Comparison of ENCODE assay signal across 8 cellular contexts in the genomic region with DNA sequence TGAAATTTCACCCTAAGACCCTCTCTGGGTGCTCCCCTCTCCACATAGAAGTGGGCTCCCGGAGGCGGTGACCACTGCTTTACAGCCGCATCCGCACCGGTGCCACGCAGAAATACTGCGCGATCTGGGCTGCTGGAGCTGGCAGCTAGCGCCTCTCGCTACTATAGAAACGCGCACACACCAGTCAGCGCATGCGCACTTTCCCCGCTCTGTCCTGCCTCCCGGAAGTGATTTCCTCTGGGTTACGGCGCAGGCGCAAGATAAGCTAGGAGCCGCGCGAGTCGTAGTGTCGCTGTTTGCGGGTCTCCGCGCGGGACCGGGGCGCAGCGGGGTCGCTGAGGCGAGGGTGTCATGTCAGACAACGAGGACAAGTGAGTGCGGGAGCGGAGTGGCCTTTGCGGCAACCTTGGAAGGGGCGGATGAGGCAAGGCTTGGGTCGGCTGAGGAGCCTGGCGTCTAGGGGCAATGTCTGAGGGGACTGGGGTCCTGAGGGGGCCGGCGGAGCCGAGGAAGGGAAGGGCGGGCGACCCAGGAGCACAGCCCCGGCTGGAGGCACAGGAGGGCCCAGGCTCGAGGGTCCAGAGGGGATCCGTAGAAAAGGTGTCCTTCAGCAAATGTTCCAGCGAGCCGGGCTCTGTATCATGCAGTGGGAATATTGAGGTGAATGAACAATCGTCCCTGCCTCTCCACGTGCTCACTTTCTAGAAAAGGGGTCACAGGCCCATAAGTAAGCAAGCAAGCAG. TPM values are rescaled to one million over a fixed set of nuclear protein-coding genes. Genes with fewer than 3 reads are reported as not detected.
DNase-seq lines count a peak whose midpoint lies in the region; ATAC-seq and TF ChIP-seq lines count a peak whose summit lies in the region.

A gene (minus strand): TSS at position 165 of the 743 bp plus-strand sequence. CDS start 452 bp downstream, outside the sequence.
A gene (plus strand): TSS at position 263 of the 743 bp plus-strand sequence. CDS start 89 bp downstream, at position 352.

- peak within 1 kb of the TSS; percentile 92 for H3K27ac Mint-ChIP-seq in activated T-helper 2 cell treated with anti-CD3 and anti-CD28 coated beads, Interferon-gamma antibody, Interleukin-2, Interleukin-4, amounts not matched to agents 10 μg/mL and 5 μg/mL and 100 μg/mL, durations not matched to agents 14 hours and 24 hours and 36 hours
- H3K27ac Mint-ChIP-seq in naive thymus-derived CD8-positive, alpha-beta T cell = peak within 1 kb of the TSS; percentile 96 to 100 (median 98)
- H3K27ac Mint-ChIP-seq in stimulated activated naive B cell treated with anti-CD40 and anti-IgM and Interleukin-4, amounts not matched to agents 10 μg/mL and 1 μg/mL and 100 μg/mL, for 72 hours = peak within 1 kb of the TSS; percentile 97

- H3K9me3 Mint-ChIP-seq in activated T-helper 2 cell treated with anti-CD3 and anti-CD28 coated beads, Interferon-gamma antibody, Interleukin-2, Interleukin-4, amounts not matched to agents 10 μg/mL and 5 μg/mL and 100 μg/mL, durations not matched to agents 14 hours and 24 hours and 36 hours = no peaks in the 10 kb centered on the region
- no peaks in the 10 kb centered on the region for H3K9me3 Mint-ChIP-seq in naive thymus-derived CD8-positive, alpha-beta T cell
- H3K9me3 Mint-ChIP-seq in stimulated activated naive B cell treated with anti-CD40 and anti-IgM and Interleukin-4, amounts not matched to agents 10 μg/mL and 1 μg/mL and 100 μg/mL, for 72 hours = no peaks in the 10 kb centered on the region

- peak; percentile 93 to 94 for ATAC-seq in naive thymus-derived CD8-positive, alpha-beta T cell
- ATAC-seq in stimulated activated naive B cell treated with anti-CD40 and anti-IgM and Interleukin-4, amounts not matched to agents 10 μg/mL and 1 μg/mL and 100 μg/mL, for 72 hours (replicated peaks) = peak; percentile 97 to 98

- H3K4me3 Mint-ChIP-seq in activated T-helper 2 cell treated with anti-CD3 and anti-CD28 coated beads, Interferon-gamma antibody, Interleukin-2, Interleukin-4, amounts not matched to agents 10 μg/mL and 5 μg/mL and 100 μg/mL, durations not matched to agents 14 hours and 24 hours and 36 hours (ENCODE audit: low read depth) = peak within 1 kb of the TSS; percentile 98
- peak within 1 kb of the TSS; percentile 91 to 100 (median 100) for H3K4me3 Mint-ChIP-seq in naive thymus-derived CD8-positive, alpha-beta T cell
- peak within 1 kb of the TSS; percentile 90 to 95 for H3K4me3 Mint-ChIP-seq in stimulated activated naive B cell treated with anti-CD40 and anti-IgM and Interleukin-4, amounts not matched to agents 10 μg/mL and 1 μg/mL and 100 μg/mL, for 72 hours

- POLR2A ChIA-PET in naive thymus-derived CD8-positive, alpha-beta T cell (lab: Charles Lee) = interaction anchor here (0.6 to 2.0 kb wide), 10 partner anchors 16 to 728 kb away, joined by 3 to 5 read pairs (median 4); a partner anchor contains a TSS

- H3K4me3 ChIP-seq in LNCaP clone FGC (ENCODE audit: low read depth, low read length) = peak within 1 kb of the TSS; percentile 99

- peaks cover 20% of the 10 kb centered on the region for H3K4me1 Mint-ChIP-seq in activated T-helper 2 cell treated with anti-CD3 and anti-CD28 coated beads, Interferon-gamma antibody, Interleukin-2, Interleukin-4, amounts not matched to agents 10 μg/mL and 5 μg/mL and 100 μg/mL, durations not matched to agents 14 hours and 24 hours and 36 hours (ENCODE audit: low read depth)
- peaks cover 27 to 49% (median 45%) of the 10 kb centered on the region in 4 donors for H3K4me1 Mint-ChIP-seq in naive thymus-derived CD8-positive, alpha-beta T cell
- peaks cover 23 to 28% of the 10 kb centered on the region in 2 donors for H3K4me1 Mint-ChIP-seq in stimulated activated naive B cell treated with anti-CD40 and anti-IgM and Interleukin-4, amounts not matched to agents 10 μg/mL and 1 μg/mL and 100 μg/mL, for 72 hours

- DNase-seq in ELF-1 (ENCODE audit: low read depth, low spot score) (peak; percentile 94), GOT3 (lab: John Stamatoyannopoulos, UW) (peak; percentile 74), LNCaP clone FGC (ENCODE audit: low read depth) (peak; percentile 82), RPMI8226 (peak; percentile 98), fibroblast of peridontal ligament (ENCODE audit: extremely low read depth) (peak; percentile 95)
- DNase-seq in activated T-helper 2 cell treated with anti-CD3 and anti-CD28 coated beads, Interferon-gamma antibody, Interleukin-2, Interleukin-4, amounts not matched to agents 10 μg/mL and 5 μg/mL and 100 μg/mL, durations not matched to agents 14 hours and 24 hours and 36 hours (ENCODE audit: low spot score) = peak; percentile 94
- DNase-seq in naive thymus-derived CD8-positive, alpha-beta T cell = peak; percentile 92 to 99 (median 96)
- peak; percentile 90 for DNase-seq in stimulated activated naive B cell treated with anti-CD40 and anti-IgM and Interleukin-4, amounts not matched to agents 10 μg/mL and 1 μg/mL and 100 μg/mL, for 72 hours

- no peak for TF ChIP-seq CTCF in LNCaP clone FGC (IDR thresholded peaks at IDR 0.05; ENCODE audit: control insufficient read depth, extremely low read depth, insufficient read depth)

- peaks cover 22% of the 10 kb centered on the region for H3K36me3 Mint-ChIP-seq in activated T-helper 2 cell treated with anti-CD3 and anti-CD28 coated beads, Interferon-gamma antibody, Interleukin-2, Interleukin-4, amounts not matched to agents 10 μg/mL and 5 μg/mL and 100 μg/mL, durations not matched to agents 14 hours and 24 hours and 36 hours (ENCODE audit: low read depth)
- peaks cover 3 to 26% (median 8%) of the 10 kb centered on the region in 3 donors for H3K36me3 Mint-ChIP-seq in naive thymus-derived CD8-positive, alpha-beta T cell
- peaks cover 12 to 30% of the 10 kb centered on the region in 2 donors for H3K36me3 Mint-ChIP-seq in stimulated activated naive B cell treated with anti-CD40 and anti-IgM and Interleukin-4, amounts not matched to agents 10 μg/mL and 1 μg/mL and 100 μg/mL, for 72 hours

- peaks cover 13% of the 10 kb centered on the region for H3K27me3 Mint-ChIP-seq in activated T-helper 2 cell treated with anti-CD3 and anti-CD28 coated beads, Interferon-gamma antibody, Interleukin-2, Interleukin-4, amounts not matched to agents 10 μg/mL and 5 μg/mL and 100 μg/mL, durations not matched to agents 14 hours and 24 hours and 36 hours (ENCODE audit: low read depth)
- peaks cover 2 to 14% (median 9%) of the 10 kb centered on the region in 5 donors for H3K27me3 Mint-ChIP-seq in naive thymus-derived CD8-positive, alpha-beta T cell
- H3K27me3 Mint-ChIP-seq in stimulated activated naive B cell treated with anti-CD40 and anti-IgM and Interleukin-4, amounts not matched to agents 10 μg/mL and 1 μg/mL and 100 μg/mL, for 72 hours = peaks cover 8 to 15% of the 10 kb centered on the region in 2 donors

- intact Hi-C loops in activated T-helper 2 cell treated with anti-CD3 and anti-CD28 coated beads, Interferon-gamma antibody, Interleukin-2, Interleukin-4, amounts not matched to agents 10 μg/mL and 5 μg/mL and 100 μg/mL, durations not matched to agents 14 hours and 24 hours and 36 hours (cut with micrococcal nuclease) = no loop called here

RNA-seq across cellular contexts. Expression of the first gene that starts in this region (rescaled TPM):
- not detected in 2 replicates for total RNA-seq in activated T-helper 2 cell treated with anti-CD3 and anti-CD28 coated beads, Interferon-gamma antibody, Interleukin-2, Interleukin-4, amounts not matched to agents 10 μg/mL and 5 μg/mL and 100 μg/mL, durations not matched to agents 14 hours and 24 hours and 36 hours
- total RNA-seq in naive thymus-derived CD8-positive, alpha-beta T cell = not detected
- not detected for polyA plus RNA-seq in naive thymus-derived CD8-positive, alpha-beta T cell

RNA-seq across cellular contexts. Expression of the second gene that starts in this region (rescaled TPM):
- total RNA-seq in activated T-helper 2 cell treated with anti-CD3 and anti-CD28 coated beads, Interferon-gamma antibody, Interleukin-2, Interleukin-4, amounts not matched to agents 10 μg/mL and 5 μg/mL and 100 μg/mL, durations not matched to agents 14 hours and 24 hours and 36 hours = 92.6 and 96.5 TPM in 2 replicates
- 10 to 100 TPM; 38.0 to 40.7 TPM for total RNA-seq in naive thymus-derived CD8-positive, alpha-beta T cell
- polyA plus RNA-seq in naive thymus-derived CD8-positive, alpha-beta T cell = 100 to 1,000 TPM; 129 to 172 (median 145) TPM

Comparison
In these comparisons a context has a peak if more than half of its experiments do, and no peak if none do; other contexts are left out.
1. Peak in every context shown above with its lines: DNase-seq, ATAC-seq and H3K4me3 ChIP-seq.